ENCODE assay signal across 8 cellular contexts in the genomic region with DNA sequence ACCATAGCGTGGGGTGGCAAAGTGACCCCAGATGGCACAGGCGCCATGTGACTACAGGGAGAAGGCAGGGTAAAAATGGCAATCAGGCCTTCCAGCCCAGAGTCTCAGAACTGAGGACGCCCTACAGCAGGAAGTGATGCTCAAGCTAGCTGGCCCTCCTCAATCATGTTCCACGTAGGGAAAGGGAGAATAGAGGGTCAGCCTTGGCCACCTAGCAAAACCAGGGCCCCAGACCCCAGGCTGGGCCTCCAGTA. TPM values are rescaled to one million over a fixed set of nuclear protein-coding genes. Genes with fewer than 3 reads are reported as not detected.
DNase-seq lines count a peak whose midpoint lies in the region; ATAC-seq and TF ChIP-seq lines count a peak whose summit lies in the region.

No MANE protein-coding gene starts in this region.

- TF ChIP-seq POLR2A in heart left ventricle (IDR thresholded peaks at IDR 0.05) = no peak

- peak overlapping the region; percentile 86 for H4K91ac ChIP-seq in mesenchymal stem cell (ENCODE audit: low read length)

- H3K4me3 ChIP-seq in heart left ventricle (peak overlapping the region; percentile 70 to 95 (median 86)), astrocyte of the spinal cord (ENCODE audit: low read depth, low read length) (peak overlapping the region; percentile 61), mesenchymal stem cell (ENCODE audit: insufficient read depth in 1 of 2, low read depth in 1 of 2, low read length in 2 of 2) (peak overlapping the region in 1 of 2 experiments; percentile 82), aorta (ENCODE audit: low read length in 2 of 2) (no peak overlapping the region)

- no peaks in the 10 kb centered on the region for H3K27me3 ChIP-seq in heart left ventricle
- no peaks in the 10 kb centered on the region for H3K27me3 ChIP-seq in mesenchymal stem cell (ENCODE audit: control insufficient read depth in 1 of 2, insufficient read depth in 1 of 2, low read length in 2 of 2)
- no peaks in the 10 kb centered on the region for H3K27me3 ChIP-seq in aorta (ENCODE audit: control insufficient read depth in 1 of 2, insufficient read depth in 2 of 2, low read length in 1 of 2)

- TF ChIP-seq CTCF in heart left ventricle (IDR thresholded peaks at IDR 0.05) (no peak), astrocyte of the spinal cord (IDR thresholded peaks at IDR 0.05; ENCODE audit: low read depth, low read length) (no peak)

- H3K4me2 ChIP-seq in mesenchymal stem cell (ENCODE audit: low read length, poor library complexity, severe bottlenecking) = peak overlapping the region; percentile 94

- peak overlapping the region in 1 of 2 experiments; percentile 92 for H3K23ac ChIP-seq in mesenchymal stem cell (ENCODE audit: low read length in 2 of 2)

- peak overlapping the region in 1 of 2 experiments; percentile 95 for H3K14ac ChIP-seq in mesenchymal stem cell (ENCODE audit: low read length in 2 of 2)

- H3K4me1 ChIP-seq in heart left ventricle (peaks cover 5 to 86% (median 31%) of the 10 kb centered on the region in 12 donors), mesenchymal stem cell (ENCODE audit: control insufficient read depth, insufficient read depth, low read depth, low read length) (peaks cover 33% of the 10 kb centered on the region), aorta (ENCODE audit: control insufficient read depth in 1 of 2, insufficient read depth in 2 of 2, low read length in 2 of 2) (no peaks in the 10 kb centered on the region)

- in situ Hi-C loops in astrocyte of the spinal cord (cut with HindIII; ENCODE audit: low sequenced_read_pairs) = no loop called here

- peak overlapping the region; percentile 92 to 97 for H3K18ac ChIP-seq in mesenchymal stem cell (ENCODE audit: low read depth in 1 of 2, low read length in 2 of 2)

- no peak overlapping the region for H2BK15ac ChIP-seq in mesenchymal stem cell (ENCODE audit: low read depth, poor library complexity, severe bottlenecking)

- peaks cover 3 to 75% (median 57%) of the 10 kb centered on the region in 9 donors for H3K36me3 ChIP-seq in heart left ventricle
- peaks cover 61 to 67% of the 10 kb centered on the region in 2 experiments for H3K36me3 ChIP-seq in mesenchymal stem cell (ENCODE audit: control insufficient read depth in 1 of 2, insufficient read depth in 2 of 2, low read depth in 1 of 2, low read length in 2 of 2)
- peaks cover 0 to 10% of the 10 kb centered on the region in 2 donors for H3K36me3 ChIP-seq in aorta (ENCODE audit: control insufficient read depth in 1 of 2, insufficient read depth in 2 of 2, low read length in 1 of 2)

- H3K9me3 ChIP-seq in heart left ventricle (no peaks in the 10 kb centered on the region), mesenchymal stem cell (ENCODE audit: control insufficient read depth, low read length) (no peaks in the 10 kb centered on the region), aorta (ENCODE audit: control insufficient read depth, low read length) (no peaks in the 10 kb centered on the region)

- DNase-seq in heart left ventricle = no peak
- no peak for DNase-seq in cardiac septum (ENCODE audit: low spot score)
- no peak for DNase-seq in astrocyte of the spinal cord (ENCODE audit: low read depth, low spot score)
- no peak for DNase-seq in mesenchymal stem cell
- no peak for DNase-seq in aorta
- DNase-seq in SIG-M5 treated with dmso at 0.1 percent for 504 hours (lab: John Stamatoyannopoulos, UW; ENCODE audit: unreplicated experiment) = no peak
- no peak for DNase-seq in HuH-7.5 (ENCODE audit: low spot score)
- no peak for DNase-seq in activated CD8-positive, alpha-beta memory T cell treated with anti-CD3 and anti-CD28 coated beads for 24 hours

- ATAC-seq in heart left ventricle = no peak
- no peak for ATAC-seq in aorta (ENCODE audit: low FRiP score)

- H3K27ac ChIP-seq in heart left ventricle (peak overlapping the region; percentile 89 to 100 (median 94)), mesenchymal stem cell (ENCODE audit: low read length, poor library complexity, severe bottlenecking) (peak overlapping the region; percentile 95), aorta (ENCODE audit: low read depth in 1 of 2, low read length in 2 of 2) (peak overlapping the region; percentile 38 to 85)

- intact Hi-C loops in heart left ventricle (cut with DNase I) (loop anchor here in 4 of 10 donors (1.0 to 2.0 kb wide), 6 partner anchors 11 to 29 kb away; a partner anchor contains a TSS), cardiac septum (cut with DNase I) (loop anchor here (2.0 kb wide), 2 partner anchors 21 to 29 kb away; a partner anchor contains a TSS), aorta (cut with DNase I) (no loop called here)

- peak overlapping the region; percentile 89 for H3K9ac ChIP-seq in mesenchymal stem cell (ENCODE audit: low read length)

- peak overlapping the region; percentile 79 for H2AK5ac ChIP-seq in mesenchymal stem cell (ENCODE audit: low read length, severe bottlenecking)

- H2BK5ac ChIP-seq in mesenchymal stem cell (ENCODE audit: low read depth, low read length, poor library complexity, severe bottlenecking) = peak overlapping the region; percentile 4

- H2AFZ ChIP-seq in mesenchymal stem cell (ENCODE audit: low read depth, low read length) = no peak overlapping the region

- WGBS in heart left ventricle, 4 donors = 24 to 35% (median 30%) methylated on average over 4 of the region's 4 CpGs
- 51% methylated on average over 4 of the region's 4 CpGs for WGBS in mesenchymal stem cell
- 27% methylated on average over 4 of the region's 4 CpGs for WGBS in aorta, 2 donors

- H4K8ac ChIP-seq in mesenchymal stem cell (ENCODE audit: low read length) = peak overlapping the region; percentile 96

- peak overlapping the region; percentile 86 to 90 for H3K4ac ChIP-seq in mesenchymal stem cell (ENCODE audit: low read depth in 1 of 2, low read length in 2 of 2)

- peak overlapping the region; percentile 83 for H2BK120ac ChIP-seq in mesenchymal stem cell (ENCODE audit: low read depth, low read length)

- H3K79me1 ChIP-seq in mesenchymal stem cell (replicated peaks; ENCODE audit: low read length, poor library complexity, severe bottlenecking) = peaks cover 36% of the 10 kb centered on the region

- H2BK12ac ChIP-seq in mesenchymal stem cell (ENCODE audit: low read length in 2 of 2) = peak overlapping the region; percentile 15 to 61

RNA-seq across cellular contexts. Expression of a gene that starts 1.0 kb away (rescaled TPM):
- 10 to 100 TPM in 6 of 9 donors, 1 to 10 TPM in 3; 7.6 to 43.6 (median 12.8) TPM for total RNA-seq in heart left ventricle
- polyA plus RNA-seq in heart left ventricle = 10 to 100 TPM; 12.3 to 17.6 TPM
- total RNA-seq in cardiac septum = 20.0 TPM
- 27.5 TPM for polyA plus RNA-seq in mesenchymal stem cell (2013, experiment 1 of 2)
- 27.7 TPM for polyA plus RNA-seq in mesenchymal stem cell (2013, experiment 2 of 2)
- total RNA-seq in aorta = 10 to 100 TPM; 43.2 to 96.1 TPM
- 100 to 1,000 TPM in 1 of 2 donors, 10 to 100 TPM in 1; 16.8 to 100 TPM for polyA plus RNA-seq in aorta

RNA-seq across cellular contexts. Expression of a gene that starts 15.2 kb away (rescaled TPM):
- 10 to 100 TPM; 10.8 to 23.9 (median 16.8) TPM for total RNA-seq in heart left ventricle
- polyA plus RNA-seq in heart left ventricle = 1 to 10 TPM; 8.1 to 9.4 TPM
- 22.3 TPM for total RNA-seq in cardiac septum
- polyA plus RNA-seq in mesenchymal stem cell (2013, experiment 1 of 2) = 71.0 TPM
- polyA plus RNA-seq in mesenchymal stem cell (2013, experiment 2 of 2) = 71.6 TPM
- total RNA-seq in aorta = 10 to 100 TPM; 27.3 to 37.0 TPM
- polyA plus RNA-seq in aorta = 10 to 100 TPM; 13.3 to 24.1 TPM

RNA-seq across cellular contexts. Expression of a gene that starts 21.9 kb away (rescaled TPM):
- total RNA-seq in heart left ventricle (100 to 1,000 TPM in 1 of 9 donors, 10 to 100 TPM in 8; 40.1 to 107 (median 49.6) TPM), cardiac septum (43.1 TPM), aorta (10 to 100 TPM; 53.8 to 77.6 TPM)
- polyA plus RNA-seq in heart left ventricle (10 to 100 TPM; 55.6 to 63.8 TPM), aorta (10 to 100 TPM; 29.3 to 53.6 TPM)
- 26.9 TPM for polyA plus RNA-seq in mesenchymal stem cell (2013, experiment 1 of 2)
- polyA plus RNA-seq in mesenchymal stem cell (2013, experiment 2 of 2) = 25.8 TPM

Comparison
In these comparisons a context has a peak if more than half of its experiments do, and no peak if none do; other contexts are left out.
1. H3K4me3 ChIP-seq: peak in heart left ventricle (12 of 12) and astrocyte of the spinal cord (single experiment); none in aorta (0 of 2).
2. Peak in every context shown above with its lines, with median percentiles within 50 percentile points of each other: H3K27ac ChIP-seq.